11 cellular contexts compared by ENCODE assay signal in the genomic region with DNA sequence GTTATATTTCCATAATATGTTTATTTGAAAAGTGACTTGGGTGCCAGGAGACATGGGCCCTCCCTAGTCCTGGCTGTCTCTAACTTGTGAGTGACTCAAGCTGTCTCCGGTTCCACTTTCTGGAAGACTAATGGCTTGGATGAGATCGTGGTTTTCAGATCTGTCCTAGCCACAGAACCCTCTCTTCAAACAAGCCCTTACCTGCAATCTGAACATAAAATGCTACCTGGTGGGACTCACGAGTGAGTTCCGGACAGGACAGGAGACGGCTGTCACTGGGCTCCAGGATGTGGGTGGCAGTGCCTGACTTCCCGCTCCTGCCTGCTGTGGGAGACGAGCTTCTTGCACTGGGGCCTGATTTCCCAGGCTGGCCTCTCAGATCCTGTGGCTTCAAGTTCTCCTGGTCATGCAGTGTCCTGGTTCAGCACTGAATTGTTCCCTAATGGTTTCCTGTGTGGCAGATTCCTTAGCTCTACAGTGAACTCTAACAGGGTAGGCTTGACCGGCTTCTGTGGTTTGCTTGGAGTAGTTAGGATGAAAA. TPM values are rescaled to one million over a fixed set of nuclear protein-coding genes. Genes with fewer than 3 reads are reported as not detected.
DNase-seq lines count a peak whose midpoint lies in the region; ATAC-seq and TF ChIP-seq lines count a peak whose summit lies in the region.
"Had no signal": no experiment of that assay in that cellular context is flagged by ENCODE, and none has a peak within 500 bp of the region (broad histone marks: within the 10 kb centered on the region; RNA-seq: fewer than 3 reads in every experiment).

No MANE protein-coding gene starts in this region.

- ATAC-seq in activated T-helper 17 cell treated with anti-CD3 and anti-CD28 coated beads, Interleukin-2, amount 50 U/mL, for 72 hours (replicated peaks) = peak; percentile 43
- ATAC-seq in stimulated activated effector memory CD8-positive, alpha-beta T cell treated with anti-CD3 and anti-CD28 coated beads, Interleukin-12 subunit alpha, Interleukin-12 subunit beta, amount 100 ng/mL, for 72 hours = no peak
- no peak for ATAC-seq in GM18873 (IDR thresholded peaks at IDR 0.05; ENCODE audit: low FRiP score, unreplicated experiment)
- ATAC-seq: left lung had no signal

- H3K4me1 Mint-ChIP-seq in HFFc6 (ENCODE audit: low read depth) = peaks cover 44% of the 10 kb centered on the region
- H3K4me1 Mint-ChIP-seq in activated T-helper 17 cell treated with anti-CD3 and anti-CD28 coated beads, Interleukin-2, amount 50 U/mL, for 72 hours = peaks cover 51% of the 10 kb centered on the region
- H3K4me1 Mint-ChIP-seq in stimulated activated effector memory CD8-positive, alpha-beta T cell treated with anti-CD3 and anti-CD28 coated beads, Interleukin-12 subunit alpha, Interleukin-12 subunit beta, amount 100 ng/mL, for 72 hours = peaks cover 53% of the 10 kb centered on the region

- no peak overlapping the region for H3K4me3 Mint-ChIP-seq in HFFc6
- H3K4me3 Mint-ChIP-seq in activated T-helper 17 cell treated with anti-CD3 and anti-CD28 coated beads, Interleukin-2, amount 50 U/mL, for 72 hours = peak overlapping the region; percentile 69
- H3K4me3 Mint-ChIP-seq in stimulated activated effector memory CD8-positive, alpha-beta T cell treated with anti-CD3 and anti-CD28 coated beads, Interleukin-12 subunit alpha, Interleukin-12 subunit beta, amount 100 ng/mL, for 72 hours = no peak overlapping the region
- H3K4me3 Mint-ChIP-seq: stimulated activated naive CD8-positive, alpha-beta T cell treated with anti-CD3 and anti-CD28 coated beads, Interleukin-15, Interleukin-2, amounts not matched to agents 100 ng/mL and 50 ng/mL, for 24 hours had no signal

- H3K27me3 Mint-ChIP-seq in HFFc6 (ENCODE audit: insufficient read depth) = peaks cover 1% of the 10 kb centered on the region
- no peaks in the 10 kb centered on the region for H3K27me3 Mint-ChIP-seq in activated T-helper 17 cell treated with anti-CD3 and anti-CD28 coated beads, Interleukin-2, amount 50 U/mL, for 72 hours
- H3K27me3 Mint-ChIP-seq: stimulated activated naive CD8-positive, alpha-beta T cell treated with anti-CD3 and anti-CD28 coated beads, Interleukin-15, Interleukin-2, amounts not matched to agents 100 ng/mL and 50 ng/mL, for 24 hours had no signal

- H3K27ac Mint-ChIP-seq in HFFc6 = peak overlapping the region; percentile 32; the same call in 1 of the 2 replicates
- peak overlapping the region; percentile 81 for H3K27ac Mint-ChIP-seq in activated T-helper 17 cell treated with anti-CD3 and anti-CD28 coated beads, Interleukin-2, amount 50 U/mL, for 72 hours
- peak overlapping the region; percentile 88 for H3K27ac Mint-ChIP-seq in stimulated activated effector memory CD8-positive, alpha-beta T cell treated with anti-CD3 and anti-CD28 coated beads, Interleukin-12 subunit alpha, Interleukin-12 subunit beta, amount 100 ng/mL, for 72 hours

- no peak overlapping the region for H3K4me3 ChIP-seq in fibroblast of the aortic adventitia (ENCODE audit: low read depth, low read length)
- H3K4me3 ChIP-seq: left lung had no signal

- DNase-seq in HFFc6 (peak; percentile 28), fibroblast of the aortic adventitia (ENCODE audit: low read depth) (peak; percentile 45), SIG-M5 treated with dmso at 0.1 percent for 504 hours (lab: John Stamatoyannopoulos, UW; ENCODE audit: unreplicated experiment) (no peak), activated gamma-delta T cell (lab: John Stamatoyannopoulos, UW) (no peak)
- no peak for DNase-seq in stimulated activated effector memory CD8-positive, alpha-beta T cell treated with anti-CD3 and anti-CD28 coated beads, Interleukin-12 subunit alpha, Interleukin-12 subunit beta, amount 100 ng/mL, for 72 hours (ENCODE audit: low spot score in 2 of 2)
- DNase-seq: activated T-cell treated with anti-CD3 and anti-CD28 coated beads, Interleukin-2, amount 50 U/mL, for 1 hour; left lung; NCI-H510A had no signal

- no peaks in the 10 kb centered on the region for H3K9me3 Mint-ChIP-seq in HFFc6
- H3K9me3 Mint-ChIP-seq in activated T-helper 17 cell treated with anti-CD3 and anti-CD28 coated beads, Interleukin-2, amount 50 U/mL, for 72 hours = no peaks in the 10 kb centered on the region
- no peaks in the 10 kb centered on the region for H3K9me3 Mint-ChIP-seq in stimulated activated effector memory CD8-positive, alpha-beta T cell treated with anti-CD3 and anti-CD28 coated beads, Interleukin-12 subunit alpha, Interleukin-12 subunit beta, amount 100 ng/mL, for 72 hours
- H3K9me3 Mint-ChIP-seq: stimulated activated naive CD8-positive, alpha-beta T cell treated with anti-CD3 and anti-CD28 coated beads, Interleukin-15, Interleukin-2, amounts not matched to agents 100 ng/mL and 50 ng/mL, for 24 hours had no signal

- peaks cover 5% of the 10 kb centered on the region for H3K36me3 Mint-ChIP-seq in HFFc6 (ENCODE audit: low read depth)
- H3K36me3 Mint-ChIP-seq in activated T-helper 17 cell treated with anti-CD3 and anti-CD28 coated beads, Interleukin-2, amount 50 U/mL, for 72 hours (ENCODE audit: low read depth) = peaks cover 65% of the 10 kb centered on the region
- peaks cover 21% of the 10 kb centered on the region for H3K36me3 Mint-ChIP-seq in stimulated activated effector memory CD8-positive, alpha-beta T cell treated with anti-CD3 and anti-CD28 coated beads, Interleukin-12 subunit alpha, Interleukin-12 subunit beta, amount 100 ng/mL, for 72 hours

- TF ChIP-seq CTCF in HFFc6 (IDR thresholded peaks at IDR 0.05) (no peak), fibroblast of the aortic adventitia (IDR thresholded peaks at IDR 0.05; ENCODE audit: insufficient read depth, low read length) (no peak)

RNA-seq across cellular contexts. Expression of a gene that starts 26.0 kb away (rescaled TPM):
- 10 to 100 TPM; 25.4 to 34.6 (median 28.7) TPM for total RNA-seq in HFFc6 (2021; fragmentation: NEBNext Ultra II Directional; extraction: Animal tissue kit (Norgen Biotek cat#: 25700))
- total RNA-seq in activated T-helper 17 cell treated with anti-CD3 and anti-CD28 coated beads, Interleukin-2, amount 50 U/mL, for 72 hours = 100 to 1,000 TPM; 157 to 310 TPM
- total RNA-seq in fibroblast of the aortic adventitia (ENCODE audit: low replicate concordance) = 9.4 and 23.0 TPM in 2 replicates

Comparison
In these comparisons a context has a peak if more than half of its experiments do, and no peak if none do; other contexts are left out.
1. DNase-seq: peak in HFFc6 (single experiment) and fibroblast of the aortic adventitia (single experiment); none in stimulated activated effector memory CD8-positive, alpha-beta T cell treated with anti-CD3 and anti-CD28 coated beads, Interleukin-12 subunit alpha, Interleukin-12 subunit beta, amount 100 ng/mL, for 72 hours (0 of 2), SIG-M5 treated with dmso at 0.1 percent for 504 hours (single experiment) and activated gamma-delta T cell (single experiment).
2. H3K27ac Mint-ChIP-seq: peak in every context shown above with its lines; median percentile 88 in stimulated activated effector memory CD8-positive, alpha-beta T cell treated with anti-CD3 and anti-CD28 coated beads, Interleukin-12 subunit alpha, Interleukin-12 subunit beta, amount 100 ng/mL, for 72 hours; 81 in activated T-helper 17 cell treated with anti-CD3 and anti-CD28 coated beads, Interleukin-2, amount 50 U/mL, for 72 hours; 32 in HFFc6.